8 cellular contexts compared by ENCODE assay signal in the genomic region with DNA sequence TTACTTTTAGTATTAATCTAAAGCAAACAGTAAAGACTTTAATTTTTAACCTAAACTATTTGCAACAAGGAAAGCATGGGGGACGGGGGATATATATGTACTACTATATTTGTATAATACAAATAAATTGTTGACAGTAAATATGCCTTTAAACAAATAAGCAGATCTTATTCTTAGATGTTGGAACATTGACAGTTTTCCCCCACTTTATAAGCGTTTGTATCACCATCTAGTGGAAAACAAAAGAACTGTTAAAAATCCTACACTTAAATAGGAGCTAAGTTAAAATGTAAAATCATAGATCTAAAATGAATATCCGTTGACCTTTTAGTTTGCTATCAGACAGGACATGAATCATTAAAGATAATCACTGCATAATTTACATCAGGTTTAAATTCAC. TPM values are rescaled to one million over a fixed set of nuclear protein-coding genes. Genes with fewer than 3 reads are reported as not detected.
DNase-seq lines count a peak whose midpoint lies in the region; ATAC-seq and TF ChIP-seq lines count a peak whose summit lies in the region.

No MANE protein-coding gene starts in this region.

- H3K56ac ChIP-seq in H9 (ENCODE audit: insufficient read length, low read depth, low read length) = no peak overlapping the region

- no peak for TF ChIP-seq EP300 in upper lobe of left lung (IDR thresholded peaks at IDR 0.05)

- ATAC-seq in T-helper 17 cell (peak; percentile 37), upper lobe of left lung (ENCODE audit: low FRiP score in 2 of 2) (no peak), GM21528 (IDR thresholded peaks at IDR 0.05; ENCODE audit: low FRiP score, unreplicated experiment) (no peak)
- no peak for ATAC-seq in effector memory CD8-positive, alpha-beta T cell (replicated peaks)

- H3K23me2 ChIP-seq in H9 (ENCODE audit: insufficient read length, low read depth, low read length, poor library complexity, severe bottlenecking) = no peaks in the 10 kb centered on the region

- TF ChIP-seq POLR2A in upper lobe of left lung (IDR thresholded peaks at IDR 0.05) = no peak

- no peaks in the 10 kb centered on the region for H3K27me3 ChIP-seq in BJ (ENCODE audit: control insufficient read depth, insufficient read depth, low read length)
- H3K27me3 ChIP-seq in H9 (ENCODE audit: insufficient read depth, low read length) = no peaks in the 10 kb centered on the region
- H3K27me3 ChIP-seq in upper lobe of left lung = no peaks in the 10 kb centered on the region

- no peak overlapping the region for H4K5ac ChIP-seq in H9 (ENCODE audit: insufficient read length, low read depth, low read length)

- H2BK5ac ChIP-seq in H9 (ENCODE audit: insufficient read length, low read length) = no peak overlapping the region

- H3K18ac ChIP-seq in H9 (ENCODE audit: insufficient read length, low read depth, low read length) = no peak overlapping the region

- no peak overlapping the region for H4K8ac ChIP-seq in H9 (replicated peaks; ENCODE audit: insufficient read length, low read depth, low read length)

- TF ChIP-seq CTCF in BJ (IDR thresholded peaks at IDR 0.05; ENCODE audit: insufficient read depth, low read depth, low read length) (peak; percentile 46), H9 (conservative IDR thresholded peaks at IDR 0.05) (peak; percentile 68), upper lobe of left lung (IDR thresholded peaks at IDR 0.05) (peak; percentile 25 to 63 (median 46))

- H3K4me1 ChIP-seq in H9 (ENCODE audit: insufficient read depth, low read length) = no peaks in the 10 kb centered on the region
- H3K4me1 ChIP-seq in upper lobe of left lung = peaks cover 0 to 9% (median 2%) of the 10 kb centered on the region in 4 donors

- H3K23ac ChIP-seq in H9 (ENCODE audit: insufficient read length, low read depth, low read length) = no peak overlapping the region

- H3K4me1 Mint-ChIP-seq in H9 (peaks cover 4 to 9% of the 10 kb centered on the region in 2 experiments), T-helper 17 cell (peaks cover 10% of the 10 kb centered on the region)
- no peaks in the 10 kb centered on the region for H3K4me1 Mint-ChIP-seq in effector memory CD8-positive, alpha-beta T cell (ENCODE audit: low read depth in 2 of 2)

- H4K20me1 ChIP-seq in H9 (ENCODE audit: control insufficient read depth, insufficient read depth, insufficient read length) = no peaks in the 10 kb centered on the region

- H3K36me3 Mint-ChIP-seq in H9 (ENCODE audit: insufficient read depth in 1 of 3, low read depth in 3 of 3) = peaks cover 8 to 36% (median 16%) of the 10 kb centered on the region in 3 experiments; a peak in 6 of 7 replicates
- H3K36me3 Mint-ChIP-seq in T-helper 17 cell (ENCODE audit: low read depth) = peaks cover 6% of the 10 kb centered on the region
- no peaks in the 10 kb centered on the region for H3K36me3 Mint-ChIP-seq in effector memory CD8-positive, alpha-beta T cell (ENCODE audit: insufficient read depth)

- no peak for DNase-seq in BJ (ENCODE audit: low read depth)
- DNase-seq in H9 = no peak
- DNase-seq in T-helper 17 cell = no peak
- DNase-seq in globus pallidus (ENCODE audit: low spot score) = peak; percentile 25
- no peak for DNase-seq in upper lobe of left lung
- no peak for DNase-seq in effector memory CD8-positive, alpha-beta T cell
- no peak for DNase-seq in NCI-H2081 treated with DMSO at 0.1 percent for 48 hours (lab: John Stamatoyannopoulos, UW)

- H3K27ac Mint-ChIP-seq in H9 = no peak overlapping the region
- H3K27ac Mint-ChIP-seq in T-helper 17 cell = no peak overlapping the region
- no peak overlapping the region for H3K27ac Mint-ChIP-seq in effector memory CD8-positive, alpha-beta T cell

- no peak overlapping the region for H3K4me3 ChIP-seq in BJ (ENCODE audit: low read depth, low read length)
- no peak overlapping the region for H3K4me3 ChIP-seq in upper lobe of left lung

- H3K9me3 ChIP-seq in H9 (ENCODE audit: control insufficient read depth, low read depth, low read length) = no peaks in the 10 kb centered on the region
- H3K9me3 ChIP-seq in T-helper 17 cell (ENCODE audit: control insufficient read depth, low read length, poor library complexity, severe bottlenecking) = no peaks in the 10 kb centered on the region
- no peaks in the 10 kb centered on the region for H3K9me3 ChIP-seq in upper lobe of left lung

- H2BK15ac ChIP-seq in H9 (ENCODE audit: low read depth, low read length) = no peak overlapping the region

- H3K27me3 Mint-ChIP-seq in H9 (ENCODE audit: low read depth) = no peaks in the 10 kb centered on the region
- peaks cover 5% of the 10 kb centered on the region for H3K27me3 Mint-ChIP-seq in T-helper 17 cell
- no peaks in the 10 kb centered on the region for H3K27me3 Mint-ChIP-seq in effector memory CD8-positive, alpha-beta T cell

- H2BK20ac ChIP-seq in H9 (ENCODE audit: low read depth, low read length, poor library complexity, severe bottlenecking) = no peak overlapping the region

- no peak overlapping the region for H3K4me2 ChIP-seq in H9 (ENCODE audit: insufficient read depth, insufficient read length, low read length)

- H3K4me3 Mint-ChIP-seq in H9 (no peak overlapping the region), T-helper 17 cell (no peak overlapping the region)
- H3K4me3 Mint-ChIP-seq in effector memory CD8-positive, alpha-beta T cell = no peak overlapping the region

- H3K14ac ChIP-seq in H9 (ENCODE audit: insufficient read depth, low read length) = no peak overlapping the region

- WGBS in H9 (ENCODE audit: extremely low coverage, insufficient read length, low lambda C conversion rate) = no CpG with 5 or more reads among the region's 3 CpGs
- 27 to 43% methylated on average over 3 of the region's 3 CpGs for WGBS in upper lobe of left lung, 2 donors

- H4K91ac ChIP-seq in H9 (ENCODE audit: insufficient read length, low read depth, low read length) = no peak overlapping the region

- no peaks in the 10 kb centered on the region for H3K79me2 ChIP-seq in H9 (ENCODE audit: insufficient read depth, low read length)

- H3K9me3 Mint-ChIP-seq in H9 = no peaks in the 10 kb centered on the region
- no peaks in the 10 kb centered on the region for H3K9me3 Mint-ChIP-seq in effector memory CD8-positive, alpha-beta T cell

- H2AK5ac ChIP-seq in H9 (ENCODE audit: insufficient read length, low read length) = no peak overlapping the region

- H3K79me1 ChIP-seq in H9 (ENCODE audit: insufficient read depth, low read depth, low read length, poor library complexity, severe bottlenecking) = no peaks in the 10 kb centered on the region

- POLR2A ChIA-PET in BJ (lab: Charles Lee) = no interaction called here

- H3K36me3 ChIP-seq in BJ (ENCODE audit: control insufficient read depth, insufficient read depth, low read length) = no peaks in the 10 kb centered on the region
- H3K36me3 ChIP-seq in upper lobe of left lung = peaks cover 0 to 27% (median 5%) of the 10 kb centered on the region in 4 donors

- H3K9ac ChIP-seq in H9 (ENCODE audit: extremely low read depth, insufficient read length, low read length) = no peak overlapping the region

- no peak overlapping the region for H3T11ph ChIP-seq in H9 (ENCODE audit: low read length)

- H2BK12ac ChIP-seq in H9 (ENCODE audit: insufficient read length, low read depth, low read length) = no peak overlapping the region

- H3K4ac ChIP-seq in H9 (ENCODE audit: low read depth, low read length) = no peak overlapping the region

- H2BK120ac ChIP-seq in H9 (ENCODE audit: low read depth, low read length, poor library complexity, severe bottlenecking) = no peak overlapping the region

- H3K27ac ChIP-seq in H9 (ENCODE audit: insufficient read length, low read depth, low read length) = no peak overlapping the region
- H3K27ac ChIP-seq in upper lobe of left lung = no peak overlapping the region

- no peak overlapping the region for H2AFZ ChIP-seq in H9 (ENCODE audit: low read length)

- CTCF ChIA-PET in BJ (lab: Yijun Ruan, JAX) = interaction anchor here (0.7 to 3.6 kb wide), 19 partner anchors 10 to 431 kb away, joined by 3 to 37 read pairs (median 4); partner anchors contain the start of gene RBBP8

RNA-seq across cellular contexts. Expression of gene RBBP8, which starts 50.0 kb away (rescaled TPM):
- 11.0 and 24.6 TPM in 2 replicates for polyA plus RNA-seq in BJ (2011; rRNA removed)
- polyA minus RNA-seq in BJ (2011; rRNA and poly(A)+ RNA removed) = 5.5 and 5.9 TPM in 2 replicates
- total RNA-seq in H9 (2021) (65.2 and 72.5 TPM in 2 replicates), T-helper 17 cell (1 to 10 TPM; 3.3 to 3.8 TPM), upper lobe of left lung (10 to 100 TPM; 10.9 to 78.2 (median 30.3) TPM)
